In genomic region chr12:91810077-91810476, GRCh38 we compare ENCODE assay signal across 24 cellular contexts.
"Had no signal": no experiment of that assay in that cellular context is flagged by ENCODE, and none has a peak within 500 bp of the region (broad histone marks: within the 10 kb centered on the region; RNA-seq: fewer than 3 reads in every experiment).

No MANE protein-coding gene starts in this region.

- H3K27me3 ChIP-seq: colonic mucosa, esophagus squamous epithelium, gastrocnemius medialis, heart right ventricle, left lung had no signal

- DNase-seq: colonic mucosa; cortex of kidney; effector CD8-positive, alpha-beta T cell; effector memory CD8-positive, alpha-beta T cell; endodermal cell; erythroblast; esophagus squamous epithelium; foreskin fibroblast; foreskin melanocyte; gastrocnemius medialis; glutamatergic neuron; head of caudate nucleus; heart right ventricle; hippocampal formation; left cardiac atrium; left lung; left ventricle myocardium superior; lower lobe of right lung; mesenchymal stem cell; mucosa of descending colon had no signal

- H3K9me3 ChIP-seq: colonic mucosa, gastrocnemius medialis had no signal

- H3K4me1 Mint-ChIP-seq: endodermal cell, mesothelial cell of epicardium had no signal

- ATAC-seq: effector memory CD8-positive, alpha-beta T cell; esophagus mucosa; gastrocnemius medialis; heart right ventricle; left cardiac atrium; left lung; left ventricle myocardium superior; lower lobe of right lung; mucosa of descending colon had no signal

- H3K27ac ChIP-seq: colonic mucosa, epithelial cell of prostate, esophagus squamous epithelium, gastrocnemius medialis, heart right ventricle, left lung, lower lobe of right lung had no signal

- H3K4me3 Mint-ChIP-seq: dendritic cell treated with granulocyte-macrophage colony-stimulating factor and Interleukin-4, amounts not matched to agents 40 ng/mL and 50 ng/mL, for 4 days; effector memory CD8-positive, alpha-beta T cell; endodermal cell; mesothelial cell of epicardium had no signal

- H3K36me3 ChIP-seq: colonic mucosa, esophagus squamous epithelium, gastrocnemius medialis, heart right ventricle, left lung, lower lobe of right lung had no signal

- H3K27ac Mint-ChIP-seq: dendritic cell treated with granulocyte-macrophage colony-stimulating factor and Interleukin-4, amounts not matched to agents 40 ng/mL and 50 ng/mL, for 4 days; endodermal cell; mesothelial cell of epicardium had no signal

- H3K4me3 ChIP-seq: colonic mucosa, esophagus squamous epithelium, gastrocnemius medialis, heart right ventricle, left lung, lower lobe of right lung, mucosa of descending colon had no signal

- H3K4me1 ChIP-seq: colonic mucosa, gastrocnemius medialis, left lung, lower lobe of right lung had no signal

- H3K27me3 Mint-ChIP-seq: dendritic cell treated with granulocyte-macrophage colony-stimulating factor and Interleukin-4, amounts not matched to agents 40 ng/mL and 50 ng/mL, for 4 days; effector memory CD8-positive, alpha-beta T cell had no signal
